ENCODE assay signal across 19 cellular contexts in the genomic region with DNA sequence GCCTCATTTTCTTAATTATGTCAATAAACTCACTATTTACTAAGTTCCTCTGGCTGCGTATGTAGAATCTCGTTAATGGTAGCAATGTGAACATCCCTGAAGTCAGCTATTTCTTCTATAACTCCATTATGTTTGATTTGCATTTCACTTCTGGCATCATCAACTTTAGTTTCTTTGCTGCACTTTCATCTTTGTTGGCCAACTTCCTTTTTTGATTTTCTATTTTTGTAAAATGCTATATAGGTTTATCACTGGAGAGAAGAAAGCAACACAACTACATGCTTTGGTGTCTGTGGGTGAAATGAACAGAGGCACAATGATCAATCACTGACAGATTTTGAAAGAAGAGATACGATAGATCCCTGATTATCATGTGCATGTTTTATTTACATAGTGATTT.
"Had no signal": no experiment of that assay in that cellular context is flagged by ENCODE, and none has a peak within 500 bp of the region (broad histone marks: within the 10 kb centered on the region; RNA-seq: fewer than 3 reads in every experiment).

No MANE protein-coding gene starts in this region.

- H3K4me3 Mint-ChIP-seq: activated CD4-positive, alpha-beta T cell treated with anti-CD3 and anti-CD28 coated beads, Interleukin-2, amount 10 ng/mL, durations not matched to agents 24 days and 14 days; activated naive CD8-positive, alpha-beta T cell treated with anti-CD3 and anti-CD28 coated beads for 36 hours; natural killer cell treated with Interleukin-12 subunit alpha and Interleukin-12 subunit beta and Interleukin-15 and Interleukin-18, amount 100 ng/mL, for 72 hours had no signal

- H3K4me1 ChIP-seq: body of pancreas, colonic mucosa, esophagus muscularis mucosa, left lung, tibial nerve had no signal

- H3K27ac Mint-ChIP-seq: activated CD4-positive, alpha-beta T cell treated with anti-CD3 and anti-CD28 coated beads, Interleukin-2, amount 10 ng/mL, durations not matched to agents 24 days and 14 days; activated naive CD8-positive, alpha-beta T cell treated with anti-CD3 and anti-CD28 coated beads for 36 hours; natural killer cell treated with Interleukin-12 subunit alpha and Interleukin-12 subunit beta and Interleukin-15 and Interleukin-18, amount 100 ng/mL, for 72 hours had no signal

- H3K9me3 Mint-ChIP-seq: natural killer cell treated with Interleukin-12 subunit alpha and Interleukin-12 subunit beta and Interleukin-15 and Interleukin-18, amount 100 ng/mL, for 72 hours had no signal

- FAIRE-seq: keratinocyte had no signal

- H3K4me1 Mint-ChIP-seq: activated CD4-positive, alpha-beta T cell treated with anti-CD3 and anti-CD28 coated beads, Interleukin-2, amount 10 ng/mL, durations not matched to agents 24 days and 14 days; activated naive CD8-positive, alpha-beta T cell treated with anti-CD3 and anti-CD28 coated beads for 36 hours had no signal

- H3K27me3 ChIP-seq: body of pancreas, colonic mucosa, esophagus muscularis mucosa, left lung, tibial nerve had no signal

- H3K9me3 ChIP-seq: body of pancreas, colonic mucosa had no signal

- H3K36me3 ChIP-seq: colonic mucosa, esophagus muscularis mucosa, left lung, tibial nerve had no signal

- H3K27me3 Mint-ChIP-seq: activated CD4-positive, alpha-beta T cell treated with anti-CD3 and anti-CD28 coated beads, Interleukin-2, amount 10 ng/mL, durations not matched to agents 24 days and 14 days; activated naive CD8-positive, alpha-beta T cell treated with anti-CD3 and anti-CD28 coated beads for 36 hours; natural killer cell treated with Interleukin-12 subunit alpha and Interleukin-12 subunit beta and Interleukin-15 and Interleukin-18, amount 100 ng/mL, for 72 hours had no signal

- DNase-seq: activated CD4-positive, alpha-beta T cell treated with anti-CD3 and anti-CD28 coated beads, Interleukin-2, amount 10 ng/mL, durations not matched to agents 24 days and 14 days; activated CD4-positive, CD25-positive, alpha-beta regulatory T cell; activated CD8-positive, alpha-beta memory T cell treated with anti-CD3 and anti-CD28 coated beads, Interleukin-2, amount 50 U/mL, for 48 hours; activated gamma-delta T cell treated with Interleukin-2 at 50 U/mL for 16 hours; activated naive CD8-positive, alpha-beta T cell treated with anti-CD3 and anti-CD28 coated beads for 36 hours; amygdala; central memory CD4-positive, alpha-beta T cell; colonic mucosa; left lung; mesenchymal stem cell; posterior cingulate gyrus; stimulated activated CD4-positive, alpha-beta T cell treated with anti-CD3 and anti-CD28 coated beads, Interleukin-2, amount 100 ng/mL, for 48 hours; stimulated activated naive CD4-positive, alpha-beta T cell treated with Interleukin-2 at 50 U/mL for 16 hours; substantia nigra had no signal

- H3K27ac ChIP-seq: body of pancreas, colonic mucosa, esophagus muscularis mucosa, left lung, tibial nerve had no signal

- H3K4me3 ChIP-seq: body of pancreas, colonic mucosa, esophagus muscularis mucosa, left lung, tibial nerve had no signal

- ATAC-seq: body of pancreas; left lung; natural killer cell treated with Interleukin-12 subunit alpha and Interleukin-12 subunit beta and Interleukin-15 and Interleukin-18, amount 100 ng/mL, for 72 hours had no signal

- H3K36me3 Mint-ChIP-seq: activated naive CD8-positive, alpha-beta T cell treated with anti-CD3 and anti-CD28 coated beads for 36 hours; natural killer cell treated with Interleukin-12 subunit alpha and Interleukin-12 subunit beta and Interleukin-15 and Interleukin-18, amount 100 ng/mL, for 72 hours had no signal
